Comparison of ENCODE assay signal across 7 cellular contexts in the genomic region with DNA sequence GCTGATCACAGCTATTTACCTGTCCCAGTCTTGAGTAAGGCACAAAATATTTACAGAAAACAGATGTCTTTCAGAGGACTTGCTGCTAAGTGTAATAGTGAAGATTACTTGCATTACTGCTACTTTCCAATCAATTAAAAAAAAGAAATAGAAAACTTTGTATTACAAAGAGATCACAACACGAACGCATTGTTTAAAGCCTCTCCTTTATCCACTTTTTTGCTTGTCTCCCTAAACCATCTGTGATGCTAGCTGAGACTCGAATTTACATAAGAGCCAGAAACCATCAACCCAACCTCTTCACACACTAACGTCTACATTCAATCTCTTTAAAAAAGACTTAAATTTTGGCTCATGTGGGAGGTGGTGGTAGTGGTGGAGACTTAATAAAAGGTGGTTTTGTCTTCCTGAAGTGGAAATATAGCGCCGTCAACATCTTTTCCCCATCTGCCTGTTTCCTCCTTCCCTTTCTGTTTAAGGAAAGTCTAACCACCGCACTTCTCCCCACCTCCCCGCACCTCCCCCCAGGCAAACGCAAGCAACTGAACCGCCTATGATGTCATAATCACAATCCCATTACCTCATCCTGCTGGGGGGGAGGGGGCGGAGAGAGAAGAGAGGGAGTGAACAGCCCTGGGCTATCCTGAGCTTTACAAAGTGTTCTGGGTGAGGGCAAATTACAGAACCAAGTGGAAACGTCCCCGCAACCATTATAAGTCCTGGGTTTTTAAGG. TPM values are rescaled to one million over a fixed set of nuclear protein-coding genes. Genes with fewer than 3 reads are reported as not detected.
DNase-seq lines count a peak whose midpoint lies in the region; ATAC-seq and TF ChIP-seq lines count a peak whose summit lies in the region.

No MANE protein-coding gene starts in this region.

- ATAC-seq in GM21619 (IDR thresholded peaks at IDR 0.05; ENCODE audit: unreplicated experiment) (peak; percentile 6), memory B cell (ENCODE audit: low read depth) (peak; percentile 35), thoracic aorta (ENCODE audit: insufficient number of reproducible peaks, low FRiP score, low read depth) (peak; percentile 52)

- peak overlapping the region; percentile 92 to 100 (median 99) for H3K27ac Mint-ChIP-seq in IgD-negative memory B cell
- peak overlapping the region; percentile 100 for H3K27ac Mint-ChIP-seq in memory B cell

- H3K36me3 Mint-ChIP-seq in IgD-negative memory B cell = peaks cover 5% of the 10 kb centered on the region
- peaks cover 5% of the 10 kb centered on the region for H3K36me3 Mint-ChIP-seq in memory B cell

- H3K9ac ChIP-seq in endocrine pancreas (ENCODE audit: control insufficient read depth, insufficient read depth, low read length) = peak overlapping the region; percentile 84

- no peak for TF ChIP-seq CTCF in thoracic aorta (IDR thresholded peaks at IDR 0.05)

- H3K27ac ChIP-seq in thoracic aorta = peak overlapping the region; percentile 88 to 97

- H3K4me3 Mint-ChIP-seq in IgD-negative memory B cell (peak overlapping the region; percentile 91 to 98 (median 96)), memory B cell (peak overlapping the region; percentile 96)

- DNase-seq in GM03348 (ENCODE audit: low spot score) = peak; percentile 85
- DNase-seq in T-helper 1 cell = peak in 3 of 5 donors; percentile 38 to 68 (median 61)
- DNase-seq in memory B cell (ENCODE audit: low spot score in 2 of 2) = no peak
- DNase-seq in thoracic aorta (ENCODE audit: low spot score) = peak; percentile 73

- H3K4me3 ChIP-seq in endocrine pancreas (ENCODE audit: control insufficient read depth, insufficient read depth, low read length) (peak overlapping the region; percentile 85), thoracic aorta (peak overlapping the region; percentile 89)

- H3K27me3 Mint-ChIP-seq in IgD-negative memory B cell (no peaks in the 10 kb centered on the region), memory B cell (no peaks in the 10 kb centered on the region)

- H3K9me3 ChIP-seq in endocrine pancreas (ENCODE audit: control insufficient read depth, low read length) (no peaks in the 10 kb centered on the region), thoracic aorta (no peaks in the 10 kb centered on the region)

- peaks cover 10% of the 10 kb centered on the region for H3K4me1 ChIP-seq in endocrine pancreas (ENCODE audit: control insufficient read depth, insufficient read depth, low read length)
- peaks cover 10 to 23% of the 10 kb centered on the region in 2 donors for H3K4me1 ChIP-seq in thoracic aorta (ENCODE audit: control insufficient read depth in 1 of 2, low read depth in 2 of 2)

- H3K27me3 ChIP-seq in endocrine pancreas (ENCODE audit: control insufficient read depth, insufficient read depth, low read length) (no peaks in the 10 kb centered on the region), thoracic aorta (replicated peaks; ENCODE audit: insufficient read depth) (no peaks in the 10 kb centered on the region)

- H3K36me3 ChIP-seq in endocrine pancreas (ENCODE audit: control insufficient read depth, insufficient read depth, low read length) (no peaks in the 10 kb centered on the region), thoracic aorta (no peaks in the 10 kb centered on the region)

- peaks cover 21 to 30% (median 26%) of the 10 kb centered on the region in 3 donors for H3K4me1 Mint-ChIP-seq in IgD-negative memory B cell
- peaks cover 26% of the 10 kb centered on the region for H3K4me1 Mint-ChIP-seq in memory B cell

- H3K9me3 Mint-ChIP-seq in IgD-negative memory B cell (peaks cover 0 to 2% (median 0%) of the 10 kb centered on the region in 3 donors), memory B cell (no peaks in the 10 kb centered on the region)

RNA-seq across cellular contexts. Expression of a gene that starts 0.9 kb away (rescaled TPM):
- 20.4 TPM for polyA plus RNA-seq in IgD-negative memory B cell
- 10 to 100 TPM; 22.6 to 24.9 TPM for total RNA-seq in thoracic aorta

RNA-seq across cellular contexts. Expression of a gene that starts 5.5 kb away (rescaled TPM):
- polyA plus RNA-seq in IgD-negative memory B cell = not detected
- not detected for total RNA-seq in thoracic aorta

RNA-seq across cellular contexts. Expression of a gene that starts 15.4 kb away (rescaled TPM):
- polyA plus RNA-seq in IgD-negative memory B cell = 18.1 TPM
- total RNA-seq in thoracic aorta = 10 to 100 TPM; 50.1 to 86.2 TPM

Comparison
In these comparisons a context has a peak if more than half of its experiments do, and no peak if none do; other contexts are left out.
1. DNase-seq: peak in GM03348 (single experiment), T-helper 1 cell (3 of 5) and thoracic aorta (single experiment); none in memory B cell (0 of 2).
2. Peak in every context shown above with its lines, with median percentiles within 50 percentile points of each other: ATAC-seq.